ENCODE assay signal across 8 cellular contexts in the genomic region with DNA sequence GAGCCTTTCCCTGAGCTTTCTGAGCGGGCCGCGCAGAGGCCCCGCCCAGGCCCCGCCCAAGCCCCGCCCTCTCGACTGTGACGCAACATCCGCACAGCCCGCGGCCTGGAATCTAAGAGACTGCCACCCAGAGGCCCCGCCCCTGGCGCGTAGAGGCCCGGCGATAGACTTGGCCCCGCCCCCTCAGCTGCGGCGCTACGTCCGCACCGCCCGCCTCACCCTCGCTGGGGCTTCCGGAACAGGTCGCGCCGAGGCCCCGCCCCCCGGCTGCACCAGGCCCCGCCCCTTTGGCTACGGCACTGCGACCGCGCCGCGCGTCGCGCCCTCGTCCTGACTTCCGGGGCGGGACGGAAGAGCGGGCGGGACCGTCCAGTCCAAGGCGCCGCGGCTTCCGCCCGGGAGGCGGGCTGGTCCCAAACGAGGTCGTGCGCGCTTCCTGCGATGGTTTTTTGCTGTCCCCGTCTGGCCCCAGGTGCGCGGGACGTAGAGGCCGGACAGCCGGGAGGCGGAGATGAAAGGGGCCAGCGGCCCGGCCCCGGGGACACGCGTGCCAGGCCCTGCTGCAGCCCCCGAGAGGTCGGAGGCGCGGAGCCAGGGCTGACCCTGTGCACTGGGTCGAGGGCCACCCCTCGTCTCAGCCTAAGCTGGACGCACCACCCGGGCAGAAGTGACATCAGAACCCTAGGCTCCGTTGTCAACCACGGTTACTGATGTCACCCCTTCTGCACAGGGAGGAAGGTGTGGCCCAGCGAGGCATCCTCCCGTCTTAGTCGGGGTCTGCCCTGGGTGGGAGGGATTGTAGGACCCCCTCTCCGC. TPM values are rescaled to one million over a fixed set of nuclear protein-coding genes. Genes with fewer than 3 reads are reported as not detected.
A peak's percentile ranks its signal among the peaks of the same experiment; 100 is the strongest.
DNase-seq lines count a peak whose midpoint lies in the region; ATAC-seq and TF ChIP-seq lines count a peak whose summit lies in the region.

No MANE protein-coding gene starts in this region.

- ATAC-seq in GM18870 (IDR thresholded peaks at IDR 0.05; ENCODE audit: unreplicated experiment): peak; percentile 84
- ATAC-seq in HG03103 (IDR thresholded peaks at IDR 0.05; ENCODE audit: low read depth, unreplicated experiment): peak; percentile 89
- ATAC-seq in activated B cell treated with CpG ODN at 0.5 μM for 24 hours (ENCODE audit: low read depth): peak; percentile 94

- H3K36me3 Mint-ChIP-seq in activated B cell treated with CpG ODN at 0.5 μM for 24 hours (ENCODE audit: low read depth): no peaks in the 10 kb centered on the region

- H3K9me3 Mint-ChIP-seq in activated B cell treated with CpG ODN at 0.5 μM for 24 hours: no peaks in the 10 kb centered on the region

- peak overlapping the region; percentile 92 for H3K27ac Mint-ChIP-seq in activated B cell treated with CpG ODN at 0.5 μM for 24 hours

- H3K27me3 Mint-ChIP-seq in activated B cell treated with CpG ODN at 0.5 μM for 24 hours: no peaks in the 10 kb centered on the region

- DNase-seq in AG08396 (ENCODE audit: low spot score) (peak; percentile 100), NCI-H2227 (lab: John Stamatoyannopoulos, UW; ENCODE audit: unreplicated experiment) (peak; percentile 98), activated B cell treated with CpG ODN at 0.5 μM for 24 hours (peak; percentile 99), cardiac fibroblast (ENCODE audit: low read depth in 2 of 2) (peak; percentile 99 to 100), inferior parietal cortex (ENCODE audit: extremely low spot score) (peak; percentile 97), smooth muscle cell of the brain vasculature (ENCODE audit: low read depth, low spot score) (peak; percentile 99)

- H3K4me3 ChIP-seq in cardiac fibroblast (replicated peaks in 1 of 2; ENCODE audit: low read depth in 2 of 2, low read length in 2 of 2): peak overlapping the region; percentile 63 to 80

- no peak for TF ChIP-seq CTCF in activated B cell treated with CpG ODN at 0.5 μM for 24 hours (IDR thresholded peaks at IDR 0.05)
- TF ChIP-seq CTCF in cardiac fibroblast (IDR thresholded peaks at IDR 0.05; ENCODE audit: low read depth, low read length): no peak

- POLR2A ChIA-PET in activated B cell treated with CpG ODN at 0.5 μM for 24 hours (lab: Charles Lee): interaction anchor here (0.6 to 2.9 kb wide), 26 partner anchors 8 to 767 kb away, joined by 3 to 58 read pairs (median 5); partner anchors contain the start of genes CDPF1, GTSE1, TBC1D22A and TRMU

- intact Hi-C loops in activated B cell treated with CpG ODN at 0.5 μM for 24 hours (cut with micrococcal nuclease): loop anchor here (1.0 to 10.0 kb wide), 10 partner anchors 8 to 729 kb away; partner anchors contain the start of genes GTSE1, TBC1D22A and TRMU

- H3K4me1 Mint-ChIP-seq in activated B cell treated with CpG ODN at 0.5 μM for 24 hours: peaks cover 18% of the 10 kb centered on the region

- peak overlapping the region; percentile 88 for H3K4me3 Mint-ChIP-seq in activated B cell treated with CpG ODN at 0.5 μM for 24 hours

- CTCF ChIA-PET in activated B cell treated with CpG ODN at 0.5 μM for 24 hours (lab: Charles Lee): interaction anchor here (0.5 to 3.7 kb wide), 6 partner anchors 23 to 41 kb away, joined by 3 to 19 read pairs (median 4); no protein-coding TSS in a partner anchor

RNA-seq across cellular contexts. Expression of gene WNT7B, which starts 59.0 kb away (rescaled TPM):
- total RNA-seq in activated B cell treated with CpG ODN at 0.5 μM for 24 hours: not detected in 2 replicates

Comparison
In these comparisons a context has a peak if more than half of its experiments do, and no peak if none do; other contexts are left out.
1. Peak in every context shown above with its lines: DNase-seq, ATAC-seq and H3K4me3 ChIP-seq.